In genomic region chr20:17967595-17968365, GRCh38 we compare ENCODE assay signal across 8 cellular contexts. TPM values are rescaled to one million over a fixed set of nuclear protein-coding genes. Genes with fewer than 3 reads are reported as not detected.
DNase-seq lines count a peak whose midpoint lies in the region; ATAC-seq and TF ChIP-seq lines count a peak whose summit lies in the region.

No MANE protein-coding gene starts in this region.

- H4K20me1 ChIP-seq in hepatocyte (ENCODE audit: insufficient read depth, poor library complexity, severe bottlenecking), result peaks cover 33% of the 10 kb centered on the region

- H3K36me3 ChIP-seq in hepatocyte (replicated peaks; ENCODE audit: insufficient read depth, low read depth) (no peaks in the 10 kb centered on the region), skeletal muscle tissue (ENCODE audit: control insufficient read depth in 3 of 3, insufficient read depth in 3 of 3, low read length in 3 of 3) (peaks cover 0 to 3% (median 0%) of the 10 kb centered on the region in 3 donors)

- H3K4me3 ChIP-seq in hepatocyte, result peak overlapping the region; percentile 68
- H3K4me3 ChIP-seq in skeletal muscle tissue (ENCODE audit: low read length in 3 of 3), result peak overlapping the region; percentile 82 to 98 (median 97)

- TF ChIP-seq CTCF in hepatocyte (IDR thresholded peaks at IDR 0.05; ENCODE audit: poor library complexity), result no peak

- H3K9me2 ChIP-seq in hepatocyte (replicated peaks; ENCODE audit: insufficient read depth), result no peaks in the 10 kb centered on the region

- peaks cover 47% of the 10 kb centered on the region for H3K4me1 ChIP-seq in hepatocyte (ENCODE audit: insufficient read depth)
- peaks cover 40 to 66% (median 53%) of the 10 kb centered on the region in 3 donors for H3K4me1 ChIP-seq in skeletal muscle tissue (ENCODE audit: control insufficient read depth in 3 of 3, insufficient read depth in 3 of 3, low read length in 3 of 3)

- WGBS in adipose tissue, 3 donors, result 0 to 1% (median 0%) methylated on average over 38 of the region's 38 CpGs
- WGBS in hepatocyte (ENCODE audit: low lambda C conversion rate, missing lambda C conversion rate), result under 1% methylated on average over 31 of the region's 38 CpGs

- H3K79me2 ChIP-seq in hepatocyte, result peaks cover 87% of the 10 kb centered on the region

- H3K9ac ChIP-seq in skeletal muscle tissue (ENCODE audit: low read depth in 1 of 3, low read length in 3 of 3), result peak overlapping the region; percentile 93 to 95 (median 95)

- H3K9me3 ChIP-seq in hepatocyte (ENCODE audit: low read depth), result no peaks in the 10 kb centered on the region
- no peaks in the 10 kb centered on the region for H3K9me3 ChIP-seq in skeletal muscle tissue (ENCODE audit: control insufficient read depth in 3 of 3, low read length in 3 of 3)

- H2AFZ ChIP-seq in hepatocyte, result no peak overlapping the region

- ATAC-seq in GM21529 (IDR thresholded peaks at IDR 0.05; ENCODE audit: unreplicated experiment), result peak; percentile 0
- no peak for ATAC-seq in GM21447 (IDR thresholded peaks at IDR 0.05; ENCODE audit: unreplicated experiment)

- H3K27me3 ChIP-seq in hepatocyte (no peaks in the 10 kb centered on the region), skeletal muscle tissue (ENCODE audit: control insufficient read depth in 3 of 3, insufficient read depth in 3 of 3, low read length in 3 of 3) (no peaks in the 10 kb centered on the region)

- H3K27ac ChIP-seq in adipose tissue (ENCODE audit: low read depth, low read length) (peak overlapping the region; percentile 39), hepatocyte (peak overlapping the region; percentile 98), skeletal muscle tissue (ENCODE audit: low read depth, low read length) (peak overlapping the region; percentile 96)

- H3K4me2 ChIP-seq in hepatocyte, result peak overlapping the region; percentile 84

- DNase-seq in CD1c-positive myeloid dendritic cell (ENCODE audit: extremely low spot score) (peak; percentile 41), MV-4-11 (lab: John Stamatoyannopoulos, UW) (peak; percentile 67), hepatocyte (ENCODE audit: low spot score) (no peak)
- DNase-seq in effector CD4-positive, alpha-beta T cell, result no peak

RNA-seq across cellular contexts. Expression of gene SNX5, which starts 0.8 kb away (rescaled TPM):
- polyA plus RNA-seq in adipose tissue (100 to 1,000 TPM in 1 of 3 donors, 10 to 100 TPM in 2; 34.3 to 100 (median 74.8) TPM), hepatocyte (74.9 and 76.0 TPM in 2 replicates)
- total RNA-seq in hepatocyte (154 and 190 TPM in 2 replicates), skeletal muscle tissue (95.0 TPM)

RNA-seq across cellular contexts. Expression of gene MGME1, which starts 1.0 kb away (rescaled TPM):
- polyA plus RNA-seq in adipose tissue (10 to 100 TPM in 1 of 3 donors, 1 to 10 TPM in 2; 5.4 to 11.2 (median 6.8) TPM), hepatocyte (17.9 and 18.3 TPM in 2 replicates)
- total RNA-seq in hepatocyte (12.7 and 15.7 TPM in 2 replicates), skeletal muscle tissue (6.8 TPM)

Comparison
In these comparisons a context has a peak if more than half of its experiments do, and no peak if none do; other contexts are left out.
1. DNase-seq: peak in CD1c-positive myeloid dendritic cell (single experiment) and MV-4-11 (single experiment); none in hepatocyte (single experiment) and effector CD4-positive, alpha-beta T cell (single experiment).
2. H3K27ac ChIP-seq: peak in every context shown above with its lines; median percentile 98 in hepatocyte; 96 in skeletal muscle tissue; 39 in adipose tissue.